Comparison of ENCODE assay signal across 15 cellular contexts in genomic region chr7:21969822-21970221, GRCh38. TPM values are rescaled to one million over a fixed set of nuclear protein-coding genes. Genes with fewer than 3 reads are reported as not detected.
DNase-seq lines count a peak whose midpoint lies in the region.
"Had no signal": no experiment of that assay in that cellular context is flagged by ENCODE, and none has a peak within 500 bp of the region (broad histone marks: within the 10 kb centered on the region; RNA-seq: fewer than 3 reads in every experiment).

No MANE protein-coding gene starts in this region.

- DNase-seq in ELF-1 (ENCODE audit: low read depth, low spot score) (peak; percentile 51), M059J (ENCODE audit: low read depth) (peak; percentile 40), islet precursor cell (peak; percentile 57), NCI-H446 treated with DMSO at 0.1 percent for 48 hours (lab: John Stamatoyannopoulos, UW) (no peak), SHP77 (lab: John Stamatoyannopoulos, UW) (no peak), GDM1 (lab: John Stamatoyannopoulos, UW) (no peak)
- DNase-seq: Caco-2; CD4-positive, CD25-positive, alpha-beta regulatory T cell; CD8-positive, alpha-beta T cell; DMS153; DND-41; GF-D8; GM23248; H7; HCEC 1CT had no signal

RNA-seq across cellular contexts. Expression of gene CDCA7L, which starts 24.1 kb away (rescaled TPM):
- 37.9 and 57.8 TPM in 2 replicates for total RNA-seq in M059J (2014; rRNA removed; shearing (Covaris generic))

Comparison
In these comparisons a context has a peak if more than half of its experiments do, and no peak if none do; other contexts are left out.
1. DNase-seq: peak in ELF-1 (single experiment), M059J (single experiment) and islet precursor cell (single experiment); none in NCI-H446 treated with DMSO at 0.1 percent for 48 hours (single experiment), SHP77 (0 of 2) and GDM1 (single experiment).